In the genomic region with DNA sequence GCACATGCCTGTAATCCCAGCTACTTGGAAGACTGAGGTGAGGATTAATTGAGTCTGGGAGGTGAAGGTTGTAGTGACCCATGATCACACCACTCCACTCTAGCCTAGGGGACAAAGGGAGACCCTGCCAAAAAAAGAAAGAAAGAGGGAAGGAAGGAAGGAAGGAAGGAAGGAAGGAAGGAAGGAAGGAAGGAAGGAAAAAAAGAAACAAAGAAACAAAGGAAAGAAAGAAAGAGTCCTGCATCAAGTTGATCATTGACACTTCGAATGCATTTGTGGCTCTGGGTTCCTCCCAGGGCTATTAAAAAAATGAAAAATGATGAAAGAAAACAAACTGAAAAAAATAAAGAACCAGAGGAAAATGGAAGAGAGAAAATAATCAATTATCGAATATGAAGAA, we compare ENCODE assay signal across 7 cellular contexts. TPM values are rescaled to one million over a fixed set of nuclear protein-coding genes. Genes with fewer than 3 reads are reported as not detected.
"Had no signal": no experiment of that assay in that cellular context is flagged by ENCODE, and none has a peak within 500 bp of the region (broad histone marks: within the 10 kb centered on the region; RNA-seq: fewer than 3 reads in every experiment).

No MANE protein-coding gene starts in this region.

- H3K4me3 ChIP-seq: GM23248, HAP-1 had no signal

- H3K27ac ChIP-seq: GM23248 had no signal

- ATAC-seq: HCT116 had no signal

- H3K36me3 ChIP-seq: HAP-1 had no signal

- DNase-seq: GM23248, GOT3, H7, IMR-90 had no signal

- H3K9ac ChIP-seq: GM23248 had no signal

- H3K9me3 ChIP-seq: HAP-1 had no signal

RNA-seq across cellular contexts. Expression of gene PRRT4, which starts 3.9 kb away (rescaled TPM):
- total RNA-seq: GM23248, HT-29, IMR-90 had no signal
- polyA plus RNA-seq: GM23248, IMR-90 had no signal
